10 cellular contexts compared by ENCODE assay signal in genomic region chr16:50021509-50021908, GRCh38. TPM values are rescaled to one million over a fixed set of nuclear protein-coding genes. Genes with fewer than 3 reads are reported as not detected.
A peak's percentile ranks its signal among the peaks of the same experiment; 100 is the strongest.
DNase-seq lines count a peak whose midpoint lies in the region; ATAC-seq and TF ChIP-seq lines count a peak whose summit lies in the region.
"Had no signal": no experiment of that assay in that cellular context is flagged by ENCODE, and none has a peak within 500 bp of the region (broad histone marks: within the 10 kb centered on the region; RNA-seq: fewer than 3 reads in every experiment).

No MANE protein-coding gene starts in this region.

- no peak for TF ChIP-seq POLR2A in upper lobe of left lung (IDR thresholded peaks at IDR 0.05)

- ATAC-seq in upper lobe of left lung (ENCODE audit: low FRiP score in 2 of 2): no peak
- no peak for ATAC-seq in HG03520 (IDR thresholded peaks at IDR 0.05; ENCODE audit: unreplicated experiment)
- ATAC-seq: A549 had no signal

- H4K5ac ChIP-seq in mesendoderm (ENCODE audit: low read length): no peak overlapping the region

- no peak for TF ChIP-seq EP300 in upper lobe of left lung (IDR thresholded peaks at IDR 0.05)

- no peaks in the 10 kb centered on the region for H3K9me3 ChIP-seq in HEK293 (ENCODE audit: control insufficient read depth, insufficient read depth, low read depth, low read length)
- no peaks in the 10 kb centered on the region for H3K9me3 ChIP-seq in upper lobe of left lung
- H3K9me3 ChIP-seq: A549 had no signal

- H4K8ac ChIP-seq in mesendoderm (ENCODE audit: low read depth, low read length): no peak overlapping the region

- H3K4me1 ChIP-seq in HEK293 (ENCODE audit: control insufficient read depth, insufficient read depth, low read length) (peaks cover 4% of the 10 kb centered on the region; the same call in 1 of the 2 replicates), mesendoderm (ENCODE audit: control insufficient read depth, low read depth, low read length) (no peaks in the 10 kb centered on the region), upper lobe of left lung (peaks cover 10 to 14% (median 12%) of the 10 kb centered on the region in 4 donors)

- POLR2A ChIA-PET in HEK293 (lab: Yijun Ruan, JAX): no interaction called here

- H3K79me1 ChIP-seq in mesendoderm (ENCODE audit: low read length): peaks cover 6% of the 10 kb centered on the region

- H2BK120ac ChIP-seq in mesendoderm (ENCODE audit: low read depth, low read length): no peak overlapping the region

- peaks cover 9% of the 10 kb centered on the region for H3K79me2 ChIP-seq in mesendoderm (ENCODE audit: control insufficient read depth, insufficient read depth, low read length)

- in situ Hi-C loops in SK-MEL-5 (cut with HindIII; ENCODE audit: low pct_unique_long_range_greater_than_20kb, low sequenced_read_pairs): no loop called here

- WGBS in mesendoderm (ENCODE audit: extremely low coverage, insufficient coverage, low lambda C conversion rate): no CpG with 5 or more reads among the region's 2 CpGs
- WGBS in upper lobe of left lung, 2 donors: 23 to 36% methylated on average over 2 of the region's 2 CpGs

- H3K27ac ChIP-seq in HEK293 (ENCODE audit: extremely low read depth, low read depth, low read length) (no peak overlapping the region), mesendoderm (ENCODE audit: low read depth, low read length) (no peak overlapping the region), upper lobe of left lung (no peak overlapping the region), coronary artery (no peak overlapping the region)
- H3K27ac ChIP-seq: A549 had no signal

- H3K36me3 ChIP-seq in HEK293 (ENCODE audit: control insufficient read depth in 2 of 2, insufficient read depth in 1 of 2, low read length in 2 of 2) (no peaks in the 10 kb centered on the region; a peak in 1 of 3 replicates), mesendoderm (ENCODE audit: control insufficient read depth, insufficient read depth, low read length) (no peaks in the 10 kb centered on the region), upper lobe of left lung (no peaks in the 10 kb centered on the region)

- H3K23ac ChIP-seq in mesendoderm (ENCODE audit: low read length): no peak overlapping the region

- no peak overlapping the region for H3K4me3 ChIP-seq in HEK293 (ENCODE audit: low read depth, low read length)
- H3K4me3 ChIP-seq in mesendoderm (ENCODE audit: low read length): no peak overlapping the region
- H3K4me3 ChIP-seq in upper lobe of left lung: no peak overlapping the region
- H3K4me3 ChIP-seq in coronary artery: no peak overlapping the region
- H3K4me3 ChIP-seq: A549 had no signal

- no peaks in the 10 kb centered on the region for H3K27me3 ChIP-seq in mesendoderm (ENCODE audit: insufficient read depth, low read length, poor library complexity)
- H3K27me3 ChIP-seq in upper lobe of left lung: no peaks in the 10 kb centered on the region

- DNase-seq in NCI-H146 (lab: John Stamatoyannopoulos, UW): peak; percentile 30
- no peak for DNase-seq in NCI-H146 treated with DMSO at 0.1 percent for 48 hours (lab: John Stamatoyannopoulos, UW; ENCODE audit: unreplicated experiment)
- DNase-seq in SK-MEL-5 (ENCODE audit: low read depth, low spot score): peak; percentile 42
- DNase-seq in mesendoderm: peak; percentile 83
- no peak for DNase-seq in upper lobe of left lung
- DNase-seq in coronary artery (ENCODE audit: low spot score): no peak
- DNase-seq: NCI-H1092 treated with DMSO at 0.1 percent for 48 hours had no signal

- H3K9ac ChIP-seq in mesendoderm (ENCODE audit: low read length): no peak overlapping the region

- no peak overlapping the region for H2BK15ac ChIP-seq in mesendoderm (replicated peaks; ENCODE audit: low read depth)

- H3K4me2 ChIP-seq in mesendoderm (ENCODE audit: low read length): no peak overlapping the region
- H3K4me2 ChIP-seq: A549 had no signal

- TF ChIP-seq CTCF in HEK293 (tag by site-specific recombination; IDR thresholded peaks at IDR 0.05) (no peak), upper lobe of left lung (IDR thresholded peaks at IDR 0.05) (peak in 1 of 6 experiments; percentile 8), coronary artery (IDR thresholded peaks at IDR 0.05) (no peak)

- H3K4ac ChIP-seq in mesendoderm (ENCODE audit: low read depth, low read length): no peak overlapping the region

- H2BK5ac ChIP-seq in mesendoderm (ENCODE audit: low read length): no peak overlapping the region

- H3K56ac ChIP-seq in mesendoderm (ENCODE audit: low read length): no peak overlapping the region

- H3K18ac ChIP-seq in mesendoderm (ENCODE audit: low read length): no peak overlapping the region

- H2AK5ac ChIP-seq in mesendoderm (ENCODE audit: low read length): no peak overlapping the region

- CTCF ChIA-PET in HEK293 (lab: Yijun Ruan, JAX): interaction anchor here (0.5 to 1.9 kb wide), 4 partner anchors 10 to 575 kb away, joined by 3 to 5 read pairs (median 4); no protein-coding TSS in a partner anchor

TF ChIP-seq in HEK293, 187 proteins besides CTCF, POLR2A, EP300 and RAD21:
- TF ChIP-seq ZNF341 (tag by site-specific recombination; IDR thresholded peaks at IDR 0.05; ENCODE audit: low read depth) (peak; percentile 76), ZNF76 (tag by site-specific recombination; IDR thresholded peaks at IDR 0.05; ENCODE audit: borderline replicate concordance, low read depth) (no peak)

RNA-seq across cellular contexts. Expression of gene CNEP1R1, which starts 3.5 kb away (rescaled TPM):
- 21.8 and 25.2 TPM in 2 replicates for total RNA-seq in SK-MEL-5 (2014; rRNA removed; shearing (Covaris generic))
- 17.4 and 19.4 TPM in 2 replicates for polyA plus RNA-seq in SK-MEL-5 (2015; cell fraction: cytosol; rRNA removed)
- polyA plus RNA-seq in SK-MEL-5 (2015; cell fraction: nucleus; rRNA removed): 37.4 and 41.6 TPM in 2 replicates
- 8.6 TPM for polyA plus RNA-seq in mesendoderm (2013, experiment 1 of 2)
- polyA plus RNA-seq in mesendoderm (2013, experiment 2 of 2): 7.9 TPM
- 10 to 100 TPM in 4 of 6 donors, 1 to 10 TPM in 2; 1.0 to 21.8 (median 15.4) TPM for total RNA-seq in upper lobe of left lung

RNA-seq across cellular contexts. Expression of gene HEATR3, which starts 44.3 kb away (rescaled TPM):
- 27.9 and 31.3 TPM in 2 replicates for total RNA-seq in SK-MEL-5 (2014; rRNA removed; shearing (Covaris generic))
- polyA plus RNA-seq in SK-MEL-5 (2015; cell fraction: cytosol; rRNA removed): 18.9 and 19.9 TPM in 2 replicates
- 32.2 and 75.8 TPM in 2 replicates for polyA plus RNA-seq in SK-MEL-5 (2015; cell fraction: nucleus; rRNA removed)
- polyA plus RNA-seq in mesendoderm (2013, experiment 1 of 2): 16.3 TPM
- polyA plus RNA-seq in mesendoderm (2013, experiment 2 of 2): 17.4 TPM
- total RNA-seq in upper lobe of left lung: 10 to 100 TPM; 15.0 to 59.7 (median 25.1) TPM

Comparison
In these comparisons a context has a peak if more than half of its experiments do, and no peak if none do; other contexts are left out.
1. DNase-seq: peak in NCI-H146 (single experiment), SK-MEL-5 (single experiment) and mesendoderm (single experiment); none in NCI-H146 treated with DMSO at 0.1 percent for 48 hours (single experiment), upper lobe of left lung (0 of 2) and coronary artery (single experiment).